8 cellular contexts compared by ENCODE assay signal in the genomic region with DNA sequence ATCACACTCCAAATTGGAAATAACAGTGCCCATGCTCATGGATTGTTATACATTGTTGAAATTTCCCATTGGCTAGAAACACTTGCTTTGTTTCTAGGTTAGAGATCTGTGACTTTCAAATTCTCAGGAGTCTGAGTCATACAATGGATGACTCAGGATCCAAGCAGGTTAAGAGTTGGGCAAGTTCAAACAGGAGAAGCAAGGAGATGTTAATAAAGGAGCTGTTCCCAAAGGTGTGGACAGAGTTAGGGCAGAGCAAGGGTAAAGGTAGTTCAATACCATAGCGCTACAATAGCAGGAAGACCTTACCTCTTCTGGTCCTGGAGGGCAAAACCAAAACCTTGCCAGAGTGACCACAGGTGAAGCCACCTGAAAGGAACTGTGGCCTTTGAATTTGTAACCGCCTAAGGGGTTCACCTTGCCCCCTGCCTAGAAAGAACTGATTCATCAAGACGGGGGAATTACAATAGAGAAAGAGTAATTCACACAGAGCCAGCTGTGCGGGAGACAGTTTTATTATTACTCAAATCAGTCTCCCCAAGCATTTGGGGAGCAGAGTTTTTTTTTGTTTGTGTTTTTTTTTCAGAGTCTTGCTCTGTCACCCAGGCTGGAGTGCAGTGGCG. TPM values are rescaled to one million over a fixed set of nuclear protein-coding genes. Genes with fewer than 3 reads are reported as not detected.
A peak's percentile ranks its signal among the peaks of the same experiment; 100 is the strongest.
DNase-seq lines count a peak whose midpoint lies in the region; ATAC-seq and TF ChIP-seq lines count a peak whose summit lies in the region.

No MANE protein-coding gene starts in this region.

- CTCF ChIA-PET in T-cell (lab: Charles Lee), result interaction anchor here in 1 of 2 donors (1.0 kb wide), 1 partner anchor 51 kb away, joined by 3 read pairs; no protein-coding TSS in a partner anchor
- CTCF ChIA-PET in GM10248 (lab: Yijun Ruan, JAX), result interaction anchor here (0.8 to 1.4 kb wide), 2 partner anchors 10 to 61 kb away, joined by 3 to 6 read pairs; no protein-coding TSS in a partner anchor

- H3K27me3 Mint-ChIP-seq in T-cell (no peaks in the 10 kb centered on the region), nephron (ENCODE audit: low read depth) (no peaks in the 10 kb centered on the region)
- H3K27me3 Mint-ChIP-seq in dendritic cell treated with granulocyte-macrophage colony-stimulating factor and Interleukin-4, amounts not matched to agents 40 ng/mL and 50 ng/mL, for 4 days, result no peaks in the 10 kb centered on the region

- DNase-seq in activated gamma-delta T cell treated with Interleukin-2 at 50 U/mL for 16 hours (peak; percentile 23), activated gamma-delta T cell (lab: John Stamatoyannopoulos, UW) (no peak), T-cell (no peak), GM10248 (ENCODE audit: extremely low spot score) (no peak), middle frontal gyrus (ENCODE audit: extremely low spot score, low spot score) (no peak)

- peaks cover 13% of the 10 kb centered on the region for H3K36me3 Mint-ChIP-seq in T-cell
- H3K36me3 Mint-ChIP-seq in dendritic cell treated with granulocyte-macrophage colony-stimulating factor and Interleukin-4, amounts not matched to agents 40 ng/mL and 50 ng/mL, for 4 days (ENCODE audit: low read depth), result peaks cover 22% of the 10 kb centered on the region
- peaks cover 5% of the 10 kb centered on the region for H3K36me3 Mint-ChIP-seq in nephron (ENCODE audit: low read depth)

- intact Hi-C loops in dendritic cell treated with granulocyte-macrophage colony-stimulating factor and Interleukin-4, amounts not matched to agents 40 ng/mL and 50 ng/mL, for 4 days (cut with micrococcal nuclease), result no loop called here

- peak overlapping the region; percentile 62 to 83 for H3K27ac Mint-ChIP-seq in T-cell
- H3K27ac Mint-ChIP-seq in dendritic cell treated with granulocyte-macrophage colony-stimulating factor and Interleukin-4, amounts not matched to agents 40 ng/mL and 50 ng/mL, for 4 days, result peak overlapping the region; percentile 72
- H3K27ac Mint-ChIP-seq in nephron, result peak overlapping the region; percentile 12 to 50 (median 18)

- POLR2A ChIA-PET in T-cell (lab: Charles Lee), result interaction anchor here (0.6 to 0.7 kb wide), 2 partner anchors 51 to 153 kb away, joined by 4 read pairs; no protein-coding TSS in a partner anchor
- POLR2A ChIA-PET in GM10248 (lab: Yijun Ruan, JAX), result interaction anchor here (0.8 kb wide), 1 partner anchor 13 kb away, joined by 3 read pairs; no protein-coding TSS in a partner anchor

- ATAC-seq in T-cell (replicated peaks in 1 of 4) (no peak), HG03045 (IDR thresholded peaks at IDR 0.05; ENCODE audit: unreplicated experiment) (no peak)

- peak overlapping the region in 1 of 3 donors; percentile 18 for H3K4me3 Mint-ChIP-seq in T-cell
- no peak overlapping the region for H3K4me3 Mint-ChIP-seq in dendritic cell treated with granulocyte-macrophage colony-stimulating factor and Interleukin-4, amounts not matched to agents 40 ng/mL and 50 ng/mL, for 4 days
- H3K4me3 Mint-ChIP-seq in nephron, result no peak overlapping the region

- H3K4me1 Mint-ChIP-seq in T-cell (peaks cover 58 to 69% (median 67%) of the 10 kb centered on the region in 3 donors), nephron (peaks cover 30% of the 10 kb centered on the region)
- H3K4me1 Mint-ChIP-seq in dendritic cell treated with granulocyte-macrophage colony-stimulating factor and Interleukin-4, amounts not matched to agents 40 ng/mL and 50 ng/mL, for 4 days (ENCODE audit: low read depth), result peaks cover 61% of the 10 kb centered on the region

- TF ChIP-seq CTCF in nephron (IDR thresholded peaks at IDR 0.05; ENCODE audit: unreplicated experiment in 3 of 3) (no peak), GM10248 (IDR thresholded peaks at IDR 0.05; ENCODE audit: control extremely low read depth, extremely low read depth, low read depth, missing control alignments) (no peak)

- H3K9me3 Mint-ChIP-seq in T-cell (peaks cover 4 to 11% (median 6%) of the 10 kb centered on the region in 3 donors), nephron (peaks cover 12% of the 10 kb centered on the region)
- peaks cover 9% of the 10 kb centered on the region for H3K9me3 Mint-ChIP-seq in dendritic cell treated with granulocyte-macrophage colony-stimulating factor and Interleukin-4, amounts not matched to agents 40 ng/mL and 50 ng/mL, for 4 days

RNA-seq across cellular contexts. Expression of a gene that starts 4.2 kb away (rescaled TPM):
- 10 to 100 TPM in 4 of 5 donors, 1 to 10 TPM in 1; 8.4 to 13.6 (median 12.2) TPM for total RNA-seq in T-cell

Comparison
In these comparisons a context has a peak if more than half of its experiments do, and no peak if none do; other contexts are left out.
1. H3K27ac Mint-ChIP-seq: peak in every context shown above with its lines; median percentile 72 in T-cell; 72 in dendritic cell treated with granulocyte-macrophage colony-stimulating factor and Interleukin-4, amounts not matched to agents 40 ng/mL and 50 ng/mL, for 4 days; 18 in nephron.